ENCODE assay signal across 1 cellular context in the genomic region with DNA sequence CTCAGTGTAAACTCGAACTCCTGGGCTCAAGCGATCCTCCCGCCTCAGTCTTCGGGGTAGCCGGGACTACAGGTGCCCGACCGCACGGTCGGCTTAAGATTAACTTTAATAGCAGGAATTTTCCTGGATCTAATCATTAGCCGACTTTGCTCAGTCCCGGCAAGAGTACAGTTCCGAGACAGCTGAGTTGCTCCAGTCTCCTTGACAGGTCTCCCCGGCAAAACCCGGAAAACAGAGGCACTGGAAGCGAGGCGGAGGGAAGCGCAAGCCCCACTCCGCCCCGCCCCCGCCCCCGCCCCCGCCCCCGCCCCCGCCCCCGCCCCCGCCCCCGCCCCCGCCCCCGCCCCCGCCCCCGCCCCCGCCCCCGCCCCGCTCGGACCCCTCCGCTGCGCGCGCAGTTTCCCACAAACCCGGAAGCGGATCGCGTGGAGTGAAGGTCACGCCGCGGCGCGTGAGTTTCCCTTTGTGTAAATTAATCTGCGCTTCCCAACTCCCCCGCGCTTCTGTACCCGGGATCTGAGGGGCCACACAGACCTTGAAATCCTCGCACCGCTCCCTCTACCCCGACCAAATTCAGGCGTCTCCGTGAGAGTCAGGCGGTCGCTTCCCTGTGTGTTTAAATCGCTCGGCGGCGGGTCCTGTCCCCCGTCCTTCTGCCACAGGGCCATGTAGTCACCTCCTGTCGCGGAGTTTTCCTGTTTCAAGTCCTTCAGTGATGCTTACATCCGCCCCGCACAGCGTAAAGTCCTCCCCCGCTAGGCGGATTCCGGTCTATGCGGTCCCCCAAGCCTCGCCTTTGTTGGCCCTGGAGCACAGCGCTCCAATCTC.
TF ChIP-seq lines count a peak whose summit lies in the region.

A gene (plus strand): TSS at position 397 of the 828 bp plus-strand sequence. CDS start 3,244 bp downstream, outside the sequence.

TF ChIP-seq in SK-N-SH, 30 proteins besides CTCF, POLR2A, EP300 and RAD21 (continued from another document):
- TF ChIP-seq, protein P1, sequence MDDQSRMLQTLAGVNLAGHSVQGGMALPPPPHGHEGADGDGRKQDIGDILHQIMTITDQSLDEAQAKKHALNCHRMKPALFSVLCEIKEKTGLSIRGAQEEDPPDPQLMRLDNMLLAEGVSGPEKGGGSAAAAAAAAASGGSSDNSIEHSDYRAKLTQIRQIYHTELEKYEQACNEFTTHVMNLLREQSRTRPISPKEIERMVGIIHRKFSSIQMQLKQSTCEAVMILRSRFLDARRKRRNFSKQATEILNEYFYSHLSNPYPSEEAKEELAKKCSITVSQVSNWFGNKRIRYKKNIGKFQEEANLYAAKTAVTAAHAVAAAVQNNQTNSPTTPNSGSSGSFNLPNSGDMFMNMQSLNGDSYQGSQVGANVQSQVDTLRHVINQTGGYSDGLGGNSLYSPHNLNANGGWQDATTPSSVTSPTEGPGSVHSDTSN (IDR thresholded peaks at IDR 0.05), result no peak
- peak; percentile 63 for TF ChIP-seq GABPA (IDR thresholded peaks at IDR 0.05; ENCODE audit: low read depth)
- TF ChIP-seq TAF1 (IDR thresholded peaks at IDR 0.05; ENCODE audit: borderline replicate concordance, low read depth, low read length), result peak; percentile 8; the same call in 1 of the 2 replicates
- no peak for TF ChIP-seq MEF2A (IDR thresholded peaks at IDR 0.05; ENCODE audit: borderline replicate concordance, low read depth)
- TF ChIP-seq FOSL2 (IDR thresholded peaks at IDR 0.05; ENCODE audit: borderline replicate concordance, low read depth), result no peak
- TF ChIP-seq RFX5 (IDR thresholded peaks at IDR 0.05; ENCODE audit: low read length), result no peak
